Comparison of ENCODE assay signal across 26 cellular contexts in the genomic region with DNA sequence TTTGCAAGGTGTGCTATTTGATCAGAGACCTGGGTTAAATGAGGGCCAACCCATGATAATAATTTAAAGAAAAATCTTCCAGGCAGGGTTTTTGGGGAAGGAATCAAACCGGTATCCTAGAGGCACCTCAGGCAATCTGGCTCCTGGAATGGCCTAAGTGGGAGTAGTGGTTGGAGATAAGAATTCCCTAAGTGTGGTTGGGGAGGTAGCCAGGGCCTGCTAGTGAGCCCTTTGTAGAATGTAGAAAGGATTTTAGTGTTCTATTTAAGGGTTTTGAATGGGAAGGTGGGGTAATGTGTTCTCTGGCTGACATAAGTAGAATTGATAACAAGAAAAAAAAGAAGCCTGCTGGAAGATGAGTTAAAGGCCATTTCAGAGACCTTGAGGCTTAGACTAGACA. TPM values are rescaled to one million over a fixed set of nuclear protein-coding genes. Genes with fewer than 3 reads are reported as not detected.
"Had no signal": no experiment of that assay in that cellular context is flagged by ENCODE, and none has a peak within 500 bp of the region (broad histone marks: within the 10 kb centered on the region; RNA-seq: fewer than 3 reads in every experiment).

No MANE protein-coding gene starts in this region.

- H3K4me1 Mint-ChIP-seq: activated naive CD8-positive, alpha-beta T cell treated with anti-CD3 and anti-CD28 coated beads for 36 hours; naive thymus-derived CD8-positive, alpha-beta T cell had no signal

- ATAC-seq: naive thymus-derived CD8-positive, alpha-beta T cell; sciatic nerve; stimulated activated naive CD8-positive, alpha-beta T cell treated with anti-CD3 and anti-CD28 coated beads, Interleukin-15, Interleukin-2, amounts not matched to agents 100 U/mL and 50 U/mL, for 24 hours had no signal

- H3K36me3 ChIP-seq: ascending aorta, esophagus squamous epithelium, heart right ventricle, transverse colon had no signal

- H3K36me3 Mint-ChIP-seq: activated naive CD8-positive, alpha-beta T cell treated with anti-CD3 and anti-CD28 coated beads for 36 hours; naive thymus-derived CD8-positive, alpha-beta T cell had no signal

- H3K27ac Mint-ChIP-seq: activated naive CD4-positive, alpha-beta T cell treated with anti-CD3 and anti-CD28 coated beads for 36 hours; activated naive CD8-positive, alpha-beta T cell treated with anti-CD3 and anti-CD28 coated beads for 36 hours; activated T-helper 1 cell treated with anti-CD3 and anti-CD28 coated beads, Interleukin-12 subunit alpha, Interleukin-12 subunit beta, Interleukin-2, Interleukin-4 antibody, amounts not matched to agents 30 ng/mL and 10 ng/mL and 1 ng/mL, durations not matched to agents 14 hours and 24 hours and 36 hours; naive thymus-derived CD8-positive, alpha-beta T cell had no signal

- H3K4me3 ChIP-seq: ascending aorta, esophagus squamous epithelium, heart right ventricle, skin epidermis, testis, transverse colon had no signal

- H3K9me3 ChIP-seq: ascending aorta, esophagus squamous epithelium, heart right ventricle, testis, transverse colon had no signal

- DNase-seq: activated CD4-positive, alpha-beta T cell treated with anti-CD3 and anti-CD28 coated beads for 48 hours; activated CD4-positive, alpha-beta T cell treated with anti-CD3 and anti-CD28 coated beads, Interleukin-2, amount 50 U/mL, for 48 hours; activated CD8-positive, alpha-beta memory T cell treated with anti-CD3 and anti-CD28 coated beads for 24 hours; activated CD8-positive, alpha-beta memory T cell treated with anti-CD3 and anti-CD28 coated beads, Interleukin-2, amount 50 U/mL, for 4 hours; activated effector memory CD4-positive, alpha-beta T cell treated with anti-CD3 and anti-CD28 coated beads, Interleukin-2, amount 50 U/mL, for 16 hours; activated naive CD4-positive, alpha-beta T cell treated with anti-CD3 and anti-CD28 coated beads for 36 hours; activated naive CD8-positive, alpha-beta T cell treated with anti-CD3 and anti-CD28 coated beads for 36 hours; activated T-cell treated with anti-CD3 and anti-CD28 coated beads, Interleukin-2, amount 50 U/mL, for 1 hour; dermis blood vessel endothelial cell; effector CD4-positive, alpha-beta T cell; esophagus squamous epithelium; foreskin melanocyte; heart right ventricle; mammary epithelial cell; midbrain; naive thymus-derived CD8-positive, alpha-beta T cell; stimulated activated CD4-positive, alpha-beta T cell treated with anti-CD3 and anti-CD28 coated beads, Interleukin-12 subunit alpha, Interleukin-12 subunit beta, amount 100 ng/mL, for 4 hours; stimulated activated CD4-positive, alpha-beta T cell treated with anti-CD3 and anti-CD28 coated beads, Interleukin-4, amount 100 ng/mL, for 1 hour; stimulated activated naive CD8-positive, alpha-beta T cell treated with anti-CD3 and anti-CD28 coated beads, Interleukin-15, Interleukin-2, amounts not matched to agents 100 U/mL and 50 U/mL, for 24 hours; testis; transverse colon had no signal

- H3K9me3 Mint-ChIP-seq: activated naive CD4-positive, alpha-beta T cell treated with anti-CD3 and anti-CD28 coated beads for 36 hours; activated naive CD8-positive, alpha-beta T cell treated with anti-CD3 and anti-CD28 coated beads for 36 hours; activated T-helper 1 cell treated with anti-CD3 and anti-CD28 coated beads, Interleukin-12 subunit alpha, Interleukin-12 subunit beta, Interleukin-2, Interleukin-4 antibody, amounts not matched to agents 30 ng/mL and 10 ng/mL and 1 ng/mL, durations not matched to agents 14 hours and 24 hours and 36 hours; naive thymus-derived CD8-positive, alpha-beta T cell had no signal

- H3K4me3 Mint-ChIP-seq: activated naive CD4-positive, alpha-beta T cell treated with anti-CD3 and anti-CD28 coated beads for 36 hours; activated naive CD8-positive, alpha-beta T cell treated with anti-CD3 and anti-CD28 coated beads for 36 hours; activated T-helper 1 cell treated with anti-CD3 and anti-CD28 coated beads, Interleukin-12 subunit alpha, Interleukin-12 subunit beta, Interleukin-2, Interleukin-4 antibody, amounts not matched to agents 30 ng/mL and 10 ng/mL and 1 ng/mL, durations not matched to agents 14 hours and 24 hours and 36 hours; naive thymus-derived CD8-positive, alpha-beta T cell had no signal

- H3K27ac ChIP-seq: ascending aorta, esophagus squamous epithelium, heart right ventricle, skin epidermis, testis, transverse colon had no signal

- H3K4me1 ChIP-seq: ascending aorta, esophagus squamous epithelium, testis, transverse colon had no signal

- H3K27me3 ChIP-seq: ascending aorta, esophagus squamous epithelium, heart right ventricle, testis, transverse colon had no signal

RNA-seq across cellular contexts. Expression of gene B3GALT1, which starts 17.6 kb away (rescaled TPM):
- total RNA-seq: activated naive CD4-positive, alpha-beta T cell treated with anti-CD3 and anti-CD28 coated beads for 36 hours; activated naive CD8-positive, alpha-beta T cell treated with anti-CD3 and anti-CD28 coated beads for 36 hours; activated T-helper 1 cell treated with anti-CD3 and anti-CD28 coated beads, Interleukin-12 subunit alpha, Interleukin-12 subunit beta, Interleukin-2, Interleukin-4 antibody, amounts not matched to agents 30 ng/mL and 10 ng/mL and 1 ng/mL, durations not matched to agents 14 hours and 24 hours and 36 hours; dermis blood vessel endothelial cell; mammary epithelial cell; T-helper 1 cell treated with Interleukin-12 subunit alpha and Interleukin-12 subunit beta and Interleukin-4 antibody, amounts not matched to agents 30 ng/mL and 1 ng/mL, for 36 hours had no signal
